Comparison of ENCODE assay signal across 24 cellular contexts in genomic region chr7:96361116-96361857, GRCh38. TPM values are rescaled to one million over a fixed set of nuclear protein-coding genes. Genes with fewer than 3 reads are reported as not detected.
DNase-seq lines count a peak whose midpoint lies in the region; ATAC-seq, FAIRE-seq and TF ChIP-seq lines count a peak whose summit lies in the region.
"Had no signal": no experiment of that assay in that cellular context is flagged by ENCODE, and none has a peak within 500 bp of the region (broad histone marks: within the 10 kb centered on the region; RNA-seq: fewer than 3 reads in every experiment).

No MANE protein-coding gene starts in this region.

- H2BK120ac ChIP-seq in mesendoderm (ENCODE audit: low read depth, low read length) = no peak overlapping the region

- H3K36me3 ChIP-seq in GM23338 (ENCODE audit: insufficient read depth) = no peaks in the 10 kb centered on the region
- no peaks in the 10 kb centered on the region for H3K36me3 ChIP-seq in MG63
- H3K36me3 ChIP-seq in astrocyte (ENCODE audit: insufficient read depth, low read length) = no peaks in the 10 kb centered on the region
- no peaks in the 10 kb centered on the region for H3K36me3 ChIP-seq in mesendoderm (ENCODE audit: control insufficient read depth, insufficient read depth, low read length)
- H3K36me3 ChIP-seq in psoas muscle (ENCODE audit: insufficient read depth in 1 of 2, low read depth in 1 of 2) = no peaks in the 10 kb centered on the region
- H3K36me3 ChIP-seq: BLaER1 treated with 17β-estradiol and CSF1 and Interleukin-3, amounts not matched to agents 10 nM and 100 nM had no signal

- no CpG with 5 or more reads among the region's 7 CpGs for WGBS in mesendoderm (ENCODE audit: extremely low coverage, insufficient coverage, low lambda C conversion rate)
- WGBS in psoas muscle, 3 donors = 82 to 84% (median 83%) methylated on average over 7 of the region's 7 CpGs

- no peaks in the 10 kb centered on the region for H3K79me2 ChIP-seq in GM23338 (replicated peaks; ENCODE audit: insufficient read depth)
- no peaks in the 10 kb centered on the region for H3K79me2 ChIP-seq in astrocyte (ENCODE audit: insufficient read depth, low read length)
- H3K79me2 ChIP-seq in mesendoderm (ENCODE audit: control insufficient read depth, insufficient read depth, low read length) = no peaks in the 10 kb centered on the region

- H4K20me1 ChIP-seq in GM23338 (replicated peaks; ENCODE audit: insufficient read depth) = no peaks in the 10 kb centered on the region
- H4K20me1 ChIP-seq in astrocyte (ENCODE audit: insufficient read depth, low read length) = no peaks in the 10 kb centered on the region
- H4K20me1 ChIP-seq: BLaER1 treated with 17β-estradiol and CSF1 and Interleukin-3, amounts not matched to agents 10 nM and 100 nM had no signal

- no peaks in the 10 kb centered on the region for H3K9me3 ChIP-seq in MG63
- H3K9me3 ChIP-seq in astrocyte (ENCODE audit: insufficient read depth, low read depth, low read length) = no peaks in the 10 kb centered on the region
- H3K9me3 ChIP-seq in psoas muscle = no peaks in the 10 kb centered on the region
- H3K9me3 ChIP-seq: Caco-2, SK-N-SH had no signal

- no peak for ATAC-seq in GM23338
- ATAC-seq in activated naive CD8-positive, alpha-beta T cell treated with anti-CD3 and anti-CD28 coated beads, Interleukin-2, amount 50 U/mL, for 24 hours = no peak
- ATAC-seq in GM19351 (IDR thresholded peaks at IDR 0.05; ENCODE audit: unreplicated experiment) = no peak
- no peak for ATAC-seq in psoas muscle
- no peak for ATAC-seq in GM18511 (IDR thresholded peaks at IDR 0.05; ENCODE audit: unreplicated experiment)

- no peak overlapping the region for H3K4ac ChIP-seq in mesendoderm (ENCODE audit: low read depth, low read length)

- H3K4me3 ChIP-seq in GM23338 (no peak overlapping the region), MG63 (no peak overlapping the region), astrocyte (ENCODE audit: insufficient read depth, low read depth, low read length) (no peak overlapping the region), mesendoderm (ENCODE audit: low read length) (no peak overlapping the region), psoas muscle (no peak overlapping the region)
- H3K4me3 ChIP-seq: BLaER1 treated with 17β-estradiol and CSF1 and Interleukin-3, amounts not matched to agents 10 nM and 100 nM had no signal

- H3K56ac ChIP-seq in mesendoderm (ENCODE audit: low read length) = no peak overlapping the region

- H3K27me3 ChIP-seq in GM23338 (ENCODE audit: insufficient read depth) (no peaks in the 10 kb centered on the region), MG63 (no peaks in the 10 kb centered on the region), astrocyte (ENCODE audit: insufficient read depth, low read length) (no peaks in the 10 kb centered on the region), mesendoderm (ENCODE audit: insufficient read depth, low read length, poor library complexity) (no peaks in the 10 kb centered on the region), psoas muscle (ENCODE audit: insufficient read depth in 3 of 3, low read length in 2 of 3) (no peaks in the 10 kb centered on the region)
- H3K27me3 ChIP-seq: BLaER1 treated with 17β-estradiol and CSF1 and Interleukin-3, amounts not matched to agents 10 nM and 100 nM had no signal

- DNase-seq in GM23338 (ENCODE audit: low spot score) (no peak), MG63 (peak; percentile 2), astrocyte (ENCODE audit: low read depth) (no peak), mesendoderm (no peak), psoas muscle (no peak)
- DNase-seq in activated naive CD8-positive, alpha-beta T cell treated with anti-CD3 and anti-CD28 coated beads, Interleukin-2, amount 50 U/mL, for 24 hours = no peak
- DNase-seq: Caco-2; CD4-positive, alpha-beta memory T cell; DMS 273 treated with DMSO at 0.1 percent for 48 hours; DND-41; Kasumi-1; NCI-H1092 treated with DMSO at 0.1 percent for 48 hours; NCI-H2081; NCI-H2171; NCI-H345; NCI-H524 treated with DMSO at 0.1 percent for 48 hours; SIG-M5; SK-N-SH had no signal

- FAIRE-seq in astrocyte (lab: Jason Lieb, UNC) = no peak
- FAIRE-seq: GM12891, H54 had no signal

- H3F3A ChIP-seq in GM23338 (replicated peaks; ENCODE audit: low read depth) = no peaks in the 10 kb centered on the region

- peak overlapping the region; percentile 76 for H4K8ac ChIP-seq in mesendoderm (ENCODE audit: low read depth, low read length)

- peaks cover 2% of the 10 kb centered on the region for H3K27me3 Mint-ChIP-seq in GM23338 (ENCODE audit: insufficient read depth, low read depth, poor library complexity)
- no peaks in the 10 kb centered on the region for H3K27me3 Mint-ChIP-seq in astrocyte (ENCODE audit: low read depth, unreplicated experiment)
- peaks cover 4% of the 10 kb centered on the region for H3K27me3 Mint-ChIP-seq in activated naive CD8-positive, alpha-beta T cell treated with anti-CD3 and anti-CD28 coated beads, Interleukin-2, amount 50 U/mL, for 24 hours
- H3K27me3 Mint-ChIP-seq: CD4-positive, alpha-beta memory T cell had no signal

- H2AK5ac ChIP-seq in mesendoderm (ENCODE audit: low read length) = no peak overlapping the region

- H2BK15ac ChIP-seq in mesendoderm (replicated peaks; ENCODE audit: low read depth) = no peak overlapping the region

- H4K5ac ChIP-seq in mesendoderm (ENCODE audit: low read length) = no peak overlapping the region

- H3K9me3 Mint-ChIP-seq in GM23338 = no peaks in the 10 kb centered on the region; the same call in 2 of the 3 replicates
- peaks cover 4% of the 10 kb centered on the region for H3K9me3 Mint-ChIP-seq in astrocyte (ENCODE audit: unreplicated experiment)
- H3K9me3 Mint-ChIP-seq in activated naive CD8-positive, alpha-beta T cell treated with anti-CD3 and anti-CD28 coated beads, Interleukin-2, amount 50 U/mL, for 24 hours = peaks cover 4% of the 10 kb centered on the region

- intact Hi-C loops in psoas muscle (cut with DNase I) = no loop called here

- H3K4me1 Mint-ChIP-seq in GM23338 = no peaks in the 10 kb centered on the region; the same call in 2 of the 3 replicates
- no peaks in the 10 kb centered on the region for H3K4me1 Mint-ChIP-seq in astrocyte (ENCODE audit: low read depth, unreplicated experiment)
- H3K4me1 Mint-ChIP-seq in activated naive CD8-positive, alpha-beta T cell treated with anti-CD3 and anti-CD28 coated beads, Interleukin-2, amount 50 U/mL, for 24 hours = no peaks in the 10 kb centered on the region
- H3K4me1 Mint-ChIP-seq: CD4-positive, alpha-beta memory T cell had no signal

- H2BK5ac ChIP-seq in mesendoderm (ENCODE audit: low read length) = no peak overlapping the region

- H3K9ac ChIP-seq in astrocyte (ENCODE audit: low read length) = no peak overlapping the region
- no peak overlapping the region for H3K9ac ChIP-seq in mesendoderm (ENCODE audit: low read length)
- H3K9ac ChIP-seq: BLaER1 treated with 17β-estradiol and CSF1 and Interleukin-3, amounts not matched to agents 10 nM and 100 nM; SK-N-SH had no signal

- no peaks in the 10 kb centered on the region for H3K4me1 ChIP-seq in GM23338 (ENCODE audit: insufficient read depth)
- no peaks in the 10 kb centered on the region for H3K4me1 ChIP-seq in astrocyte (ENCODE audit: insufficient read depth, low read length)
- no peaks in the 10 kb centered on the region for H3K4me1 ChIP-seq in mesendoderm (ENCODE audit: control insufficient read depth, low read depth, low read length)
- no peaks in the 10 kb centered on the region for H3K4me1 ChIP-seq in psoas muscle
- H3K4me1 ChIP-seq: BLaER1 treated with 17β-estradiol and CSF1 and Interleukin-3, amounts not matched to agents 10 nM and 100 nM had no signal

- H3K18ac ChIP-seq in mesendoderm (ENCODE audit: low read length) = no peak overlapping the region

- H2AFZ ChIP-seq in GM23338 (peak overlapping the region; percentile 9; the same call in 1 of the 2 replicates), astrocyte (ENCODE audit: low read depth, low read length) (peak overlapping the region; percentile 41)

- H3K27ac Mint-ChIP-seq in GM23338 = no peak overlapping the region; the same call in 1 of the 2 replicates
- H3K27ac Mint-ChIP-seq in astrocyte (ENCODE audit: unreplicated experiment) = no peak overlapping the region
- H3K27ac Mint-ChIP-seq in activated naive CD8-positive, alpha-beta T cell treated with anti-CD3 and anti-CD28 coated beads, Interleukin-2, amount 50 U/mL, for 24 hours = no peak overlapping the region
- H3K27ac Mint-ChIP-seq: CD4-positive, alpha-beta memory T cell had no signal

- TF ChIP-seq CTCF in GM23338 (conservative IDR thresholded peaks at IDR 0.05; ENCODE audit: low read depth in 2 of 2) = no peak
- no peak for TF ChIP-seq CTCF in astrocyte (IDR thresholded peaks at IDR 0.05; ENCODE audit: insufficient read depth, low read depth, low read length)
- TF ChIP-seq CTCF in psoas muscle (IDR thresholded peaks at IDR 0.05) = no peak

- H3K27ac ChIP-seq in GM23338 (ENCODE audit: low read depth) (no peak overlapping the region), astrocyte (ENCODE audit: low read depth, low read length) (no peak overlapping the region), mesendoderm (ENCODE audit: low read depth, low read length) (no peak overlapping the region), psoas muscle (no peak overlapping the region)
- H3K27ac ChIP-seq: BLaER1 treated with 17β-estradiol and CSF1 and Interleukin-3, amounts not matched to agents 10 nM and 100 nM; RWPE1 had no signal

- no peaks in the 10 kb centered on the region for H3K79me1 ChIP-seq in mesendoderm (ENCODE audit: low read length)

- H3K4me2 ChIP-seq in GM23338 (no peak overlapping the region), astrocyte (ENCODE audit: low read length) (no peak overlapping the region), mesendoderm (ENCODE audit: low read length) (no peak overlapping the region)
- H3K4me2 ChIP-seq: BLaER1 treated with 17β-estradiol and CSF1 and Interleukin-3, amounts not matched to agents 10 nM and 100 nM; SK-N-SH had no signal

- no peak overlapping the region for H3K23ac ChIP-seq in mesendoderm (ENCODE audit: low read length)

- no peaks in the 10 kb centered on the region; the same call in 1 of the 2 replicates for H3K9me2 ChIP-seq in GM23338 (ENCODE audit: insufficient read depth)
- H3K9me2 ChIP-seq: SK-N-SH had no signal

- no peak overlapping the region for H3K4me3 Mint-ChIP-seq in GM23338
- no peak overlapping the region for H3K4me3 Mint-ChIP-seq in astrocyte (ENCODE audit: unreplicated experiment)
- H3K4me3 Mint-ChIP-seq in activated naive CD8-positive, alpha-beta T cell treated with anti-CD3 and anti-CD28 coated beads, Interleukin-2, amount 50 U/mL, for 24 hours = no peak overlapping the region
- H3K4me3 Mint-ChIP-seq: CD4-positive, alpha-beta memory T cell had no signal

- H3K36me3 Mint-ChIP-seq in GM23338 (ENCODE audit: low read depth) = no peaks in the 10 kb centered on the region
- H3K36me3 Mint-ChIP-seq in astrocyte (ENCODE audit: low read depth, unreplicated experiment) = peaks cover 2% of the 10 kb centered on the region
- H3K36me3 Mint-ChIP-seq in activated naive CD8-positive, alpha-beta T cell treated with anti-CD3 and anti-CD28 coated beads, Interleukin-2, amount 50 U/mL, for 24 hours (ENCODE audit: low read depth) = no peaks in the 10 kb centered on the region
- H3K36me3 Mint-ChIP-seq: CD4-positive, alpha-beta memory T cell had no signal

RNA-seq across cellular contexts. Expression of gene SLC25A13, which starts 39.4 kb away (rescaled TPM):
- total RNA-seq in GM23338 (2014; rRNA removed; shearing (Covaris generic)) = 82.6 and 84.6 TPM in 2 replicates
- 47.4 and 51.1 TPM in 2 replicates for polyA plus RNA-seq in GM23338 (2016; fragmentation: Nextera tagmentation; extraction: Ambion mirVana)
- total RNA-seq in MG63 (2014; rRNA removed; shearing (Covaris generic); ENCODE audit: low replicate concordance) = 12.4 and 26.7 TPM in 2 replicates
- total RNA-seq in astrocyte = 56.0 and 58.1 TPM in 2 replicates
- polyA plus RNA-seq in mesendoderm (2013, experiment 1 of 2) = 61.0 TPM
- 62.3 TPM for polyA plus RNA-seq in mesendoderm (2013, experiment 2 of 2)
- total RNA-seq in psoas muscle = 10 to 100 TPM in 1 of 4 donors, 1 to 10 TPM in 3; 3.3 to 10.8 (median 8.5) TPM
- 10 to 100 TPM in 1 of 3 donors, 1 to 10 TPM in 2; 7.4 to 31.6 (median 9.7) TPM for polyA plus RNA-seq in psoas muscle
